In genomic region chr3:141487419-141488345, GRCh38 we compare ENCODE assay signal across 8 cellular contexts. TPM values are rescaled to one million over a fixed set of nuclear protein-coding genes. Genes with fewer than 3 reads are reported as not detected.
A peak's percentile ranks its signal among the peaks of the same experiment; 100 is the strongest.
DNase-seq lines count a peak whose midpoint lies in the region; ATAC-seq and TF ChIP-seq lines count a peak whose summit lies in the region.

No MANE protein-coding gene starts in this region.

- WGBS in urinary bladder: 1% methylated on average over 67 of the region's 67 CpGs

- DNase-seq in GM12865 (ENCODE audit: low read depth): peak; percentile 96
- peak; percentile 60 for DNase-seq in NCI-H1092 (lab: John Stamatoyannopoulos, UW)
- peak; percentile 67 for DNase-seq in SKM-1 treated with dmso at 0.1 percent for 144 hours (lab: John Stamatoyannopoulos, UW; ENCODE audit: unreplicated experiment)
- DNase-seq in activated naive CD8-positive, alpha-beta T cell treated with anti-CD3 and anti-CD28 coated beads for 36 hours: peak; percentile 91
- DNase-seq in cardiac septum (ENCODE audit: low spot score): peak; percentile 89
- DNase-seq in posterior vena cava (ENCODE audit: low spot score): peak; percentile 87

- H3K36me3 Mint-ChIP-seq in activated naive CD8-positive, alpha-beta T cell treated with anti-CD3 and anti-CD28 coated beads for 36 hours: peaks cover 36% of the 10 kb centered on the region

- peaks cover 70% of the 10 kb centered on the region for H3K4me1 Mint-ChIP-seq in activated naive CD8-positive, alpha-beta T cell treated with anti-CD3 and anti-CD28 coated beads for 36 hours

- H3K27ac ChIP-seq in urinary bladder (ENCODE audit: low read depth): peak overlapping the region; percentile 99

- H3K4me1 ChIP-seq in urinary bladder (ENCODE audit: insufficient read depth): peaks cover 2% of the 10 kb centered on the region

- no peaks in the 10 kb centered on the region for H3K36me3 ChIP-seq in urinary bladder (ENCODE audit: insufficient read depth)

- H3K4me3 ChIP-seq in GM12865 (ENCODE audit: low read depth, low read length) (peak overlapping the region; percentile 71), urinary bladder (ENCODE audit: low read depth, low read length) (peak overlapping the region; percentile 83)

- H3K9me3 Mint-ChIP-seq in activated naive CD8-positive, alpha-beta T cell treated with anti-CD3 and anti-CD28 coated beads for 36 hours: no peaks in the 10 kb centered on the region

- intact Hi-C loops in cardiac septum (cut with DNase I): loop anchor here (2.0 to 10.0 kb wide), 2 partner anchors 251 to 387 kb away; partner anchors contain the start of genes ATP1B3 and RNF7
- intact Hi-C loops in posterior vena cava (cut with DNase I): loop anchor here in 1 of 2 donors (10.0 kb wide), 1 partner anchor 57 kb away; no protein-coding TSS in a partner anchor

- ATAC-seq in HG02623 (IDR thresholded peaks at IDR 0.05; ENCODE audit: unreplicated experiment): peak; percentile 58

- TF ChIP-seq CTCF in GM12865 (IDR thresholded peaks at IDR 0.05; ENCODE audit: insufficient read depth, low read depth, low read length, missing control alignments): no peak

- peak overlapping the region; percentile 97 for H3K27ac Mint-ChIP-seq in activated naive CD8-positive, alpha-beta T cell treated with anti-CD3 and anti-CD28 coated beads for 36 hours

- H3K4me3 Mint-ChIP-seq in activated naive CD8-positive, alpha-beta T cell treated with anti-CD3 and anti-CD28 coated beads for 36 hours: peak overlapping the region; percentile 90

- no peaks in the 10 kb centered on the region for H3K27me3 Mint-ChIP-seq in activated naive CD8-positive, alpha-beta T cell treated with anti-CD3 and anti-CD28 coated beads for 36 hours

RNA-seq across cellular contexts. Expression of gene RASA2, which starts 0.9 kb away (rescaled TPM):
- 10 to 100 TPM; 36.1 to 40.2 TPM for total RNA-seq in activated naive CD8-positive, alpha-beta T cell treated with anti-CD3 and anti-CD28 coated beads for 36 hours
- total RNA-seq in cardiac septum (7.1 TPM), posterior vena cava (10 to 100 TPM; 17.1 to 21.4 TPM), urinary bladder (38.8 TPM)
- polyA plus RNA-seq in urinary bladder: 5.9 TPM

Comparison
In these comparisons a context has a peak if more than half of its experiments do, and no peak if none do; other contexts are left out.
1. Peak in every context shown above with its lines: DNase-seq, ATAC-seq, H3K4me3 ChIP-seq and H3K27ac ChIP-seq.